Comparison of ENCODE assay signal across 18 cellular contexts in genomic region chr2:182267971-182268370, GRCh38.
"Had no signal": no experiment of that assay in that cellular context is flagged by ENCODE, and none has a peak within 500 bp of the region (broad histone marks: within the 10 kb centered on the region; RNA-seq: fewer than 3 reads in every experiment).

No MANE protein-coding gene starts in this region.

- DNase-seq: dermis blood vessel endothelial cell; dorsolateral prefrontal cortex; effector CD4-positive, alpha-beta T cell; effector memory CD4-positive, alpha-beta T cell; foreskin keratinocyte; heart left ventricle; hypothalamus; immature natural killer cell; islet precursor cell; kidney; kidney glomerular epithelial cell; left lung; lower lobe of right lung; mesenchymal stem cell; mucosa of descending colon; naive B cell; naive thymus-derived CD8-positive, alpha-beta T cell had no signal

- ATAC-seq: foreskin keratinocyte; gastroesophageal sphincter; left lung; lower lobe of right lung; mucosa of descending colon; naive thymus-derived CD8-positive, alpha-beta T cell had no signal
